ENCODE assay signal across 21 cellular contexts in the genomic region with DNA sequence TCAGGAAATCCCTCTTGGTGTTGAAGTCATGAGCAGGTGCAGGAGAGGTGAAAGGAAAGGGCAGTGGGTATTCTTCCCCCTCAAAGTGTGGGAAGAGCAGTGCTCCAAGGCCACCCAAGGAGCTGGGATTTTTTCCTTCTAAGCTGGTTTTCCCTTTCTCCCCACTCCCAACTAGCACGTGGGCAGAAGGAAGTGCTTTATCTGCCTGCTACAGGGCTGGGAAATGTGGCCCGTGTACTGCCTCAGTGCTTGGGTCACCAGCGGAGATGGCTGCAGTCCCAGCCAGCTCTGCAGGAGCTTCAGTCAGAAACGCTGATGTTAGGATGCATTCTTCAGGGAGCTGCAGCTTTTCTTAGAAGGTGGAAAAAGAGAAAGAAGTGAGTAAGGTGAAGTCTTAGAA.
DNase-seq lines count a peak whose midpoint lies in the region; TF ChIP-seq lines count a peak whose summit lies in the region.
"Had no signal": no experiment of that assay in that cellular context is flagged by ENCODE, and none has a peak within 500 bp of the region (broad histone marks: within the 10 kb centered on the region; RNA-seq: fewer than 3 reads in every experiment).

No MANE protein-coding gene starts in this region.

- H3K9ac ChIP-seq in parathyroid adenoma, result no peak overlapping the region
- H3K9ac ChIP-seq: BLaER1 had no signal

- no peak overlapping the region for H3K4me2 ChIP-seq in parathyroid adenoma (ENCODE audit: low read length)
- H3K4me2 ChIP-seq: A549, BLaER1, GM23338 had no signal

- H2AFZ ChIP-seq in parathyroid adenoma, result peak overlapping the region; percentile 55
- H2AFZ ChIP-seq: GM23338 had no signal

- POLR2A ChIA-PET in HEK293 (lab: Yijun Ruan, JAX), result no interaction called here

- TF ChIP-seq CTCF in HEK293 (tag by site-specific recombination; IDR thresholded peaks at IDR 0.05) (no peak), parathyroid adenoma (IDR thresholded peaks at IDR 0.05) (no peak)

- no peaks in the 10 kb centered on the region for H3K79me2 ChIP-seq in parathyroid adenoma

- CTCF ChIA-PET in HEK293 (lab: Yijun Ruan, JAX), result interaction anchor here (0.7 kb wide), 1 partner anchor 279 kb away, joined by 3 read pairs; no protein-coding TSS in a partner anchor

- H3K4me3 ChIP-seq in HEK293 (ENCODE audit: low read depth, low read length) (no peak overlapping the region), parathyroid adenoma (ENCODE audit: low read depth, low read length) (no peak overlapping the region)
- H3K4me3 ChIP-seq: A549, BLaER1, GM12878, GM23338 had no signal

- H3K36me3 ChIP-seq in HEK293 (ENCODE audit: control insufficient read depth in 2 of 2, insufficient read depth in 1 of 2, low read length in 2 of 2) (no peaks in the 10 kb centered on the region), parathyroid adenoma (ENCODE audit: control insufficient read depth, insufficient read depth, low read length) (no peaks in the 10 kb centered on the region)
- H3K36me3 ChIP-seq: BLaER1 had no signal

- H3K9me3 ChIP-seq in HEK293 (ENCODE audit: control insufficient read depth, insufficient read depth, low read depth, low read length) (no peaks in the 10 kb centered on the region), parathyroid adenoma (ENCODE audit: control insufficient read depth, low read length) (no peaks in the 10 kb centered on the region)
- H3K9me3 ChIP-seq: A549, BLaER1, Caco-2 had no signal

- H3K4me1 ChIP-seq in HEK293 (ENCODE audit: control insufficient read depth, insufficient read depth, low read length) (no peaks in the 10 kb centered on the region), parathyroid adenoma (peaks cover 13% of the 10 kb centered on the region)

- DNase-seq in cerebellum (ENCODE audit: low spot score) (peak; percentile 29), AG20443 (ENCODE audit: low spot score) (no peak), NCI-H187 (lab: John Stamatoyannopoulos, UW) (no peak), NCI-H774 (lab: John Stamatoyannopoulos, UW) (no peak)
- DNase-seq: 8988T; ACHN; Caco-2; CD4-positive, CD25-positive, alpha-beta regulatory T cell; CD8-positive, alpha-beta T cell; DMS153; DND-41; GDM1; H9; HFFc6 had no signal

- H3K27ac ChIP-seq in HEK293 (ENCODE audit: extremely low read depth, low read depth, low read length), result no peak overlapping the region
- H3K27ac ChIP-seq in parathyroid adenoma, result no peak overlapping the region
- H3K27ac ChIP-seq: A549, BLaER1, C4-2B had no signal

- no peaks in the 10 kb centered on the region for H3K27me3 ChIP-seq in parathyroid adenoma (ENCODE audit: control insufficient read depth, insufficient read depth, low read length)
- H3K27me3 ChIP-seq: BLaER1 had no signal

TF ChIP-seq in HEK293, 187 proteins besides CTCF, POLR2A, EP300 and RAD21:
- TF ChIP-seq ZNF529 (tag by site-specific recombination; IDR thresholded peaks at IDR 0.05; ENCODE audit: insufficient replicate concordance), result no peak
- TF ChIP-seq YY2 (tag by site-specific recombination; IDR thresholded peaks at IDR 0.05), result no peak
- no peak for TF ChIP-seq TCF7L2 (IDR thresholded peaks at IDR 0.05; ENCODE audit: borderline replicate concordance, low read depth, low read length)
- TF ChIP-seq ZSCAN18 (tag by site-specific recombination; IDR thresholded peaks at IDR 0.05), result no peak
- TF ChIP-seq GLI4 (tag by site-specific recombination; IDR thresholded peaks at IDR 0.05), result no peak
- no peak for TF ChIP-seq ZNF791 (tag by site-specific recombination; IDR thresholded peaks at IDR 0.05)
- TF ChIP-seq ZBTB20 (tag by site-specific recombination; IDR thresholded peaks at IDR 0.05), result no peak
- TF ChIP-seq EGR2 (tag by site-specific recombination; IDR thresholded peaks at IDR 0.05; ENCODE audit: low read depth), result peak; percentile 11; the same call in 1 of the 2 replicates
